In the genomic region with DNA sequence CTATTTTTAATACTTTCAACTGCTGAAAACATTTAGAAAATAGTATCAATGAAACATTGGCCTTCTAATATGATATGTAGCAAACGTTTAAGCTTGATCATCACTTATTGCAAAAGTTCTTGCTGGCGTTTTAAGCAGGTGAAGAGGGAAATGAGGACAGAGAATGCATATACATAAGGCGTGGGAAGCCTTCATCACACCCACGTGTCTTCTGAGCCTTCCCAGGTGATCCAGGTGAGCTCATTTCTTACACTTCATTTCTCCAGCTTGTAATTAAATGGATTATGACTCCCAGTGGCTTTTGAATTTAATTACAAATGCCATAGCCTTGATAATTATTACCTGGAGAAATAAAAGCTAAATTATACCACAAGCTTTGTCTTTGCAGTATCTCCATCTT, we compare ENCODE assay signal across 5 cellular contexts.
"Had no signal": no experiment of that assay in that cellular context is flagged by ENCODE, and none has a peak within 500 bp of the region (broad histone marks: within the 10 kb centered on the region; RNA-seq: fewer than 3 reads in every experiment).

No MANE protein-coding gene starts in this region.

- DNase-seq: H9, HCEC 1CT, KBM-7 had no signal

- ATAC-seq: GM23338, HepG2 had no signal
